8 cellular contexts compared by ENCODE assay signal in the genomic region with DNA sequence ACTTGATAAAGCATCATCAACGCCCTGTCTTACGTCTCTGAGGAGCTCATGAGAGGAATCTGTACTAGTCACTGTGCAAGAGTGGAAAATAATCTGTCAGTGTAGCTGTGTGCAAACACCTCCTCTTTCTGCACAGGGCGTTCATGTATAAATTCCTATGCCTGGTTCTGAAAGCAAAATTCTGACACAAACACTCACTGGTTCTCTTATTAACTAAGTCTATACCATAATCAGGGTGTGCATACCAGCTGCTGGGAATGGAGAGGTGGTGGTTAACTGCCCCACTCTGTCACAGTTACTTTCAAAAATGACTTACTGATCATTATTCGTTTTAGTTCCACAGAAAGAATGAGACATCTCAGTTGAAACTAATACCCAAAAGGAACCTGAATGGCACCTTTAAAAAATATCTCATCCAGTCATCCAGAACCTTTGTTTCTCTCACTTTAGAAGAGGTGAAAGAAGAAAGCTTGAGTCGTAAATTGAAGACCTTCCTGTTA. TPM values are rescaled to one million over a fixed set of nuclear protein-coding genes. Genes with fewer than 3 reads are reported as not detected.
DNase-seq lines count a peak whose midpoint lies in the region; ATAC-seq and TF ChIP-seq lines count a peak whose summit lies in the region.

No MANE protein-coding gene starts in this region.

- no peaks in the 10 kb centered on the region for H3K27me3 Mint-ChIP-seq in activated T-cell treated with anti-CD3 and anti-CD28 coated beads, Interleukin-2, amount 50 U/mL, for 4 hours (ENCODE audit: low read depth)
- no peaks in the 10 kb centered on the region for H3K27me3 Mint-ChIP-seq in natural killer cell (ENCODE audit: low read depth in 2 of 2)

- H3K36me3 Mint-ChIP-seq in activated T-cell treated with anti-CD3 and anti-CD28 coated beads, Interleukin-2, amount 50 U/mL, for 4 hours (ENCODE audit: insufficient read depth) = peaks cover 12% of the 10 kb centered on the region
- H3K36me3 Mint-ChIP-seq in natural killer cell = no peaks in the 10 kb centered on the region

- intact Hi-C loops in natural killer cell (cut with micrococcal nuclease) = loop anchor here (2.0 to 5.0 kb wide), 2 partner anchors 17 to 36 kb away; partner anchors contain the start of gene STK39

- ATAC-seq in GM18502 (IDR thresholded peaks at IDR 0.05; ENCODE audit: poor library complexity, unreplicated experiment) (peak; percentile 71), HG02588 (IDR thresholded peaks at IDR 0.05; ENCODE audit: unreplicated experiment) (peak; percentile 74), natural killer cell (peak in 2 of 3 donors; percentile 36 to 44)
- peak; percentile 80 to 83 for ATAC-seq in activated T-cell treated with anti-CD3 and anti-CD28 coated beads, Interleukin-2, amount 50 U/mL, for 4 hours

- no peaks in the 10 kb centered on the region for H3K9me3 Mint-ChIP-seq in activated T-cell treated with anti-CD3 and anti-CD28 coated beads, Interleukin-2, amount 50 U/mL, for 4 hours
- H3K9me3 Mint-ChIP-seq in natural killer cell = no peaks in the 10 kb centered on the region

- DNase-seq in activated T-cell treated with anti-CD3 and anti-CD28 coated beads, Interleukin-2, amount 50 U/mL, for 4 hours = no peak
- no peak for DNase-seq in natural killer cell
- DNase-seq in NCI-H2107 treated with DMSO at 0.1 percent for 48 hours (lab: John Stamatoyannopoulos, UW; ENCODE audit: unreplicated experiment) = no peak
- no peak for DNase-seq in WERI-Rb-1
- DNase-seq in OCI-M1 (lab: John Stamatoyannopoulos, UW) = no peak
- no peak for DNase-seq in DMS79 treated with DMSO at 0.1 percent for 48 hours (lab: John Stamatoyannopoulos, UW)

- H3K4me3 ChIP-seq in WERI-Rb-1 (ENCODE audit: low read depth, low read length) = no peak overlapping the region

- H3K36me3 ChIP-seq in WERI-Rb-1 = no peaks in the 10 kb centered on the region

- no peaks in the 10 kb centered on the region for H3K27me3 ChIP-seq in WERI-Rb-1 (ENCODE audit: insufficient read depth, low read depth, severe bottlenecking)

- no peaks in the 10 kb centered on the region for H3K9me3 ChIP-seq in WERI-Rb-1 (ENCODE audit: severe bottlenecking)

- peak overlapping the region; percentile 63 to 84 for H3K27ac Mint-ChIP-seq in natural killer cell

- H3K27ac ChIP-seq in WERI-Rb-1 = no peak overlapping the region

- H3K4me1 Mint-ChIP-seq in activated T-cell treated with anti-CD3 and anti-CD28 coated beads, Interleukin-2, amount 50 U/mL, for 4 hours (ENCODE audit: low read depth) = peaks cover 60% of the 10 kb centered on the region
- peaks cover 85 to 88% of the 10 kb centered on the region in 2 donors for H3K4me1 Mint-ChIP-seq in natural killer cell

- TF ChIP-seq CTCF in natural killer cell (IDR thresholded peaks at IDR 0.05) = no peak
- TF ChIP-seq CTCF in WERI-Rb-1 (IDR thresholded peaks at IDR 0.05; ENCODE audit: low read depth, low read length) = no peak

- H3K4me3 Mint-ChIP-seq in activated T-cell treated with anti-CD3 and anti-CD28 coated beads, Interleukin-2, amount 50 U/mL, for 4 hours = peak overlapping the region; percentile 35
- H3K4me3 Mint-ChIP-seq in natural killer cell = peak overlapping the region; percentile 32

RNA-seq across cellular contexts. Expression of gene STK39, which starts 35.7 kb away (rescaled TPM):
- 10 to 100 TPM; 24.9 to 31.9 (median 31.5) TPM for total RNA-seq in activated T-cell treated with anti-CD3 and anti-CD28 coated beads, Interleukin-2, amount 50 U/mL, for 4 hours
- total RNA-seq in natural killer cell = 10 to 100 TPM; 53.3 to 79.3 (median 66.6) TPM
